15 cellular contexts compared by ENCODE assay signal in the genomic region with DNA sequence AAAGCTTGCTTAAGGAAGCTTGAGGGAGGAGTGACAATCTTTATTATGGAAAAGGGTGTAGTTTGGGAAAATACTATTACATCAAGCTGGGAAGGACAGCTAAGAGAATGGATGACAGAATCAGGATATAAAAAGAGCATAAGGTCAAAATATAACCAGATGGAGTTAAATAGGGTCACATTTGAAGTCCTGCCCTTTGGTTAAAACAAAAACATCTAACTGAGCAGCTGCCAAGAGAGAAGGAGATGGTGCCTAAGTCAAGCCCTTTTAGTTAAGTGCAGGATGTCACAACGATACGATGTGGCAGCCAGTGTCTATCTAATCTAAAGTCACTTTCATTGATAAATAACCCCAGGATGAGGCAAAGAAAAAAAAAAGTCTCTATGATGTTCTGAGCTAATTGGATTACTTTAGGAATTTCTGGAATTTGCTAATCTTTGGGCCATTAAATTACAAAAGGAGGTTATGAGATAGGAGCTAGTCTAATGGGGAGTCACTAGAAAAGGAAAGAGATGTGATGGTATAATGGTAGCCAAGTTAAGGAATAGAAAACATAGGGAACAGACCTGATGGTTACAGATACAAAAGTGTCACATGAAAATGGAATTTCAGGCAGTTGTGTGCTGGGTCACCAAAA.
A peak's percentile ranks its signal among the peaks of the same experiment; 100 is the strongest.
DNase-seq lines count a peak whose midpoint lies in the region; TF ChIP-seq lines count a peak whose summit lies in the region.
"Had no signal": no experiment of that assay in that cellular context is flagged by ENCODE, and none has a peak within 500 bp of the region (broad histone marks: within the 10 kb centered on the region; RNA-seq: fewer than 3 reads in every experiment).

No MANE protein-coding gene starts in this region.

- no CpG with 5 or more reads among the region's 2 CpGs for WGBS in mesodermal cell (ENCODE audit: insufficient coverage in 2 of 2), 2 experiments

- H3K9me3 ChIP-seq in mesodermal cell (ENCODE audit: control insufficient read depth, low read length): no peaks in the 10 kb centered on the region
- H3K9me3 ChIP-seq: SJCRH30 had no signal

- DNase-seq in EH (ENCODE audit: low read depth): peak; percentile 1
- peak; percentile 73 for DNase-seq in SK-N-DZ (ENCODE audit: low spot score)
- peak; percentile 22 for DNase-seq in retinal pigment epithelial cell (ENCODE audit: low read depth)
- no peak for DNase-seq in nucleus accumbens (lab: John Stamatoyannopoulos, UW)
- DNase-seq in Kasumi-1 (lab: John Stamatoyannopoulos, UW): no peak
- DNase-seq in SHP77 (lab: John Stamatoyannopoulos, UW): no peak
- DNase-seq: CD4-positive, alpha-beta memory T cell; HFFc6; NCI-H1105; NCI-H1694 treated with DMSO at 0.1 percent for 48 hours; NCI-H446; NK-92 treated with Interleukin-12 subunit alpha and Interleukin-12 subunit beta, amount 100 ng/mL, for 24 hours; SJCRH30 had no signal

- H3K36me3 ChIP-seq in mesodermal cell (ENCODE audit: control insufficient read depth, insufficient read depth, low read length): no peaks in the 10 kb centered on the region
- H3K36me3 ChIP-seq: SJCRH30 had no signal

- H3K4me3 ChIP-seq in mesodermal cell (ENCODE audit: extremely low read depth, insufficient read depth, low read length, poor library complexity, severe bottlenecking) (no peak overlapping the region), retinal pigment epithelial cell (ENCODE audit: low read length) (no peak overlapping the region)
- H3K4me3 ChIP-seq: SJCRH30 had no signal

- no peaks in the 10 kb centered on the region for H3K4me1 ChIP-seq in mesodermal cell (ENCODE audit: control insufficient read depth, insufficient read depth, low read length, poor library complexity, severe bottlenecking)

- H3K27ac ChIP-seq in mesodermal cell (ENCODE audit: low read depth, low read length, severe bottlenecking): peak overlapping the region; percentile 16
- H3K27ac ChIP-seq: RWPE1, SJCRH30 had no signal

- no peak for TF ChIP-seq CTCF in retinal pigment epithelial cell (conservative IDR thresholded peaks at IDR 0.05; ENCODE audit: low read depth, low read length)

Comparison
In these comparisons a context has a peak if more than half of its experiments do, and no peak if none do; other contexts are left out.
1. DNase-seq: peak in EH (single experiment), SK-N-DZ (single experiment) and retinal pigment epithelial cell (single experiment); none in nucleus accumbens (0 of 56), Kasumi-1 (0 of 2) and SHP77 (0 of 2).